ENCODE assay signal across 13 cellular contexts in the genomic region with DNA sequence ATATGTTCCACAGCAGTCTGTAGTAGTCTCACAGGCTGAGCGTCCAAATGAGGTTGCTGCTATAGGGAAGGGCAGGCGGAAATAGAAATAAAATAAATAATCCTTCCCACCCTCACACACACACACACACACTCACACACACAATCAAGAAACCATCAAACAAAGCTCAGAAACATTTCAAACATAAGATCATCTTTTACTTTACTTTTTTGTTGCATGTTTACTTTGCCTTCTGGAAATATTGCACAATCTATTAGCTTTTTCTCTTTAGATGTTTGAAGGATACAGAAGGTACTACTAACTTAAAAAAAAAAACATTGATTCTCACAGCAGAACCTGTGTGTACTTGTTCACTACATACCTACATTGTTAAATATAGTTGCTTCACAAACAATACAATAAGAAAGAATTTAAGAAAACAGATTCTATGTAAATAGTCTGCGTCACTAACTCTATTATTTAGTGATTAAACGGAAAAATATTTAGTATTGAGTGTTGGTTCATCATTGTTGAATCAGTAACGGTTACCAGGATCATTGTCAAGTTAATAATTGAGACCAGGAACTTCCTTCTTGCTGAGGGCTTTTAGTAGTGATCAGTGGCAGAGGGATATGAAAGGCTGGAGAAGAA. TPM values are rescaled to one million over a fixed set of nuclear protein-coding genes. Genes with fewer than 3 reads are reported as not detected.
DNase-seq lines count a peak whose midpoint lies in the region; ATAC-seq, FAIRE-seq and TF ChIP-seq lines count a peak whose summit lies in the region.
"Had no signal": no experiment of that assay in that cellular context is flagged by ENCODE, and none has a peak within 500 bp of the region (broad histone marks: within the 10 kb centered on the region; RNA-seq: fewer than 3 reads in every experiment).

No MANE protein-coding gene starts in this region.

- no peak for TF ChIP-seq POLR2A in esophagus squamous epithelium (IDR thresholded peaks at IDR 0.05)

- H3K4me3 Mint-ChIP-seq in H9 (no peak overlapping the region), T-helper 17 cell (no peak overlapping the region)
- H3K4me3 Mint-ChIP-seq: dendritic cell treated with granulocyte-macrophage colony-stimulating factor and Interleukin-4, amounts not matched to agents 40 ng/mL and 50 ng/mL, for 4 days had no signal

- H2BK12ac ChIP-seq in H9 (ENCODE audit: insufficient read length, low read depth, low read length) = no peak overlapping the region

- H4K91ac ChIP-seq in H9 (ENCODE audit: insufficient read length, low read depth, low read length) = no peak overlapping the region

- H4K20me1 ChIP-seq in H9 (ENCODE audit: control insufficient read depth, insufficient read depth, insufficient read length) = no peaks in the 10 kb centered on the region

- H3K4me2 ChIP-seq in H9 (ENCODE audit: insufficient read depth, insufficient read length, low read length) = no peak overlapping the region

- no peak overlapping the region for H3K9ac ChIP-seq in H9 (ENCODE audit: extremely low read depth, insufficient read length, low read length)

- DNase-seq in H9 (no peak), astrocyte of the spinal cord (ENCODE audit: low read depth, low spot score) (peak; percentile 48), H4 (ENCODE audit: low spot score) (no peak), DMS 273 treated with DMSO at 0.1 percent for 48 hours (lab: John Stamatoyannopoulos, UW) (no peak), T-helper 17 cell (no peak), esophagus squamous epithelium (lab: John Stamatoyannopoulos, UW) (no peak)
- DNase-seq: NCI-H82, upper lobe of left lung had no signal

- H3K27ac Mint-ChIP-seq in H9 = peak overlapping the region in 2 of 3 experiments; percentile 42 to 58; a peak in 1 of 7 replicates
- H3K27ac Mint-ChIP-seq in T-helper 17 cell = no peak overlapping the region
- H3K27ac Mint-ChIP-seq: dendritic cell treated with granulocyte-macrophage colony-stimulating factor and Interleukin-4, amounts not matched to agents 40 ng/mL and 50 ng/mL, for 4 days had no signal

- no peaks in the 10 kb centered on the region for H3K36me3 ChIP-seq in esophagus squamous epithelium
- H3K36me3 ChIP-seq: prostate gland, upper lobe of left lung had no signal

- H3K23me2 ChIP-seq in H9 (ENCODE audit: insufficient read length, low read depth, low read length, poor library complexity, severe bottlenecking) = no peaks in the 10 kb centered on the region

- no peak overlapping the region for H3T11ph ChIP-seq in H9 (ENCODE audit: low read length)

- no peaks in the 10 kb centered on the region for H3K79me1 ChIP-seq in H9 (ENCODE audit: insufficient read depth, low read depth, low read length, poor library complexity, severe bottlenecking)

- no peak overlapping the region for H4K8ac ChIP-seq in H9 (replicated peaks; ENCODE audit: insufficient read length, low read depth, low read length)

- no peak overlapping the region for H3K23ac ChIP-seq in H9 (ENCODE audit: insufficient read length, low read depth, low read length)

- intact Hi-C loops in esophagus squamous epithelium (cut with DNase I) = no loop called here

- no peaks in the 10 kb centered on the region for H3K79me2 ChIP-seq in H9 (ENCODE audit: insufficient read depth, low read length)

- H3K36me3 Mint-ChIP-seq in H9 (ENCODE audit: insufficient read depth in 1 of 3, low read depth in 3 of 3) (peaks cover 14 to 33% (median 17%) of the 10 kb centered on the region in 3 experiments), T-helper 17 cell (ENCODE audit: low read depth) (no peaks in the 10 kb centered on the region)

- TF ChIP-seq CTCF in 22Rv1 (IDR thresholded peaks at IDR 0.05) (no peak), H9 (conservative IDR thresholded peaks at IDR 0.05) (no peak), astrocyte of the spinal cord (IDR thresholded peaks at IDR 0.05; ENCODE audit: low read depth, low read length) (no peak), esophagus squamous epithelium (IDR thresholded peaks at IDR 0.05) (no peak)

- no peak overlapping the region for H2BK120ac ChIP-seq in H9 (ENCODE audit: low read depth, low read length, poor library complexity, severe bottlenecking)

- in situ Hi-C loops in astrocyte of the spinal cord (cut with HindIII; ENCODE audit: low sequenced_read_pairs) = no loop called here

- H3K4me3 ChIP-seq in astrocyte of the spinal cord (ENCODE audit: low read depth, low read length) (no peak overlapping the region), esophagus squamous epithelium (no peak overlapping the region)
- H3K4me3 ChIP-seq: prostate gland, upper lobe of left lung had no signal

- H3K4me1 Mint-ChIP-seq in H9 = no peaks in the 10 kb centered on the region
- peaks cover 3% of the 10 kb centered on the region for H3K4me1 Mint-ChIP-seq in T-helper 17 cell

- no peak overlapping the region for H4K5ac ChIP-seq in H9 (ENCODE audit: insufficient read length, low read depth, low read length)

- no peak overlapping the region for H3K14ac ChIP-seq in H9 (ENCODE audit: insufficient read depth, low read length)

- H3K9me3 ChIP-seq in H9 (ENCODE audit: control insufficient read depth, low read depth, low read length) (no peaks in the 10 kb centered on the region), T-helper 17 cell (ENCODE audit: control insufficient read depth, low read length, poor library complexity, severe bottlenecking) (no peaks in the 10 kb centered on the region), esophagus squamous epithelium (peaks cover 0 to 9% (median 0%) of the 10 kb centered on the region in 3 donors)
- H3K9me3 ChIP-seq: prostate gland had no signal

- no peak overlapping the region for H3K56ac ChIP-seq in H9 (ENCODE audit: insufficient read length, low read depth, low read length)

- H3K27me3 Mint-ChIP-seq in H9 (ENCODE audit: low read depth) (no peaks in the 10 kb centered on the region), T-helper 17 cell (no peaks in the 10 kb centered on the region)
- H3K27me3 Mint-ChIP-seq: dendritic cell treated with granulocyte-macrophage colony-stimulating factor and Interleukin-4, amounts not matched to agents 40 ng/mL and 50 ng/mL, for 4 days had no signal

- whole genome bisulfite sequencing in H9 (ENCODE audit: extremely low coverage, insufficient read length, low lambda C conversion rate) = 100% methylated on average over 2 of the region's 5 CpGs
- 27 to 37% methylated on average over 5 of the region's 5 CpGs for WGBS in esophagus squamous epithelium, 2 donors

- no peak overlapping the region for H2AFZ ChIP-seq in H9 (ENCODE audit: low read length)

- H2BK5ac ChIP-seq in H9 (ENCODE audit: insufficient read length, low read length) = no peak overlapping the region

- no peak overlapping the region for H2BK20ac ChIP-seq in H9 (ENCODE audit: low read depth, low read length, poor library complexity, severe bottlenecking)

- ATAC-seq in T-helper 17 cell = no peak

- H3K4me1 ChIP-seq in H9 (ENCODE audit: insufficient read depth, low read length) (no peaks in the 10 kb centered on the region), esophagus squamous epithelium (peaks cover 0 to 12% (median 0%) of the 10 kb centered on the region in 3 donors)
- H3K4me1 ChIP-seq: prostate gland had no signal

- H2AK5ac ChIP-seq in H9 (ENCODE audit: insufficient read length, low read length) = no peak overlapping the region

- peaks cover 26 to 32% of the 10 kb centered on the region in 2 experiments for H3K9me3 Mint-ChIP-seq in H9

- H3K27ac ChIP-seq in 22Rv1 = peak overlapping the region; percentile 44
- no peak overlapping the region for H3K27ac ChIP-seq in H9 (ENCODE audit: insufficient read length, low read depth, low read length)
- H3K27ac ChIP-seq in esophagus squamous epithelium = no peak overlapping the region
- H3K27ac ChIP-seq: prostate gland, upper lobe of left lung had no signal

- FAIRE-seq in islet of Langerhans (lab: Jason Lieb, UNC) = peak; percentile 98
- FAIRE-seq: D721Med had no signal

- H3K27me3 ChIP-seq in H9 (ENCODE audit: insufficient read depth, low read length) (no peaks in the 10 kb centered on the region), esophagus squamous epithelium (no peaks in the 10 kb centered on the region)
- H3K27me3 ChIP-seq: upper lobe of left lung had no signal

- no peak overlapping the region for H2BK15ac ChIP-seq in H9 (ENCODE audit: low read depth, low read length)

- no peak overlapping the region for H3K4ac ChIP-seq in H9 (ENCODE audit: low read depth, low read length)

- H3K18ac ChIP-seq in H9 (ENCODE audit: insufficient read length, low read depth, low read length) = no peak overlapping the region

RNA-seq across cellular contexts. Expression of a gene that starts 20.5 kb away (rescaled TPM):
- total RNA-seq in H9 (2021) (43.3 and 43.7 TPM in 2 replicates), T-helper 17 cell (1 to 10 TPM; 8.4 TPM), esophagus squamous epithelium (10 to 100 TPM in 1 of 4 donors, 1 to 10 TPM in 3; 4.6 to 18.9 (median 8.0) TPM)
- 78.1 and 88.4 TPM in 2 replicates for total RNA-seq in H4 (2014; rRNA removed; shearing (Covaris generic))
